16 cellular contexts compared by ENCODE assay signal in genomic region chr1:32309960-32310359, GRCh38. TPM values are rescaled to one million over a fixed set of nuclear protein-coding genes. Genes with fewer than 3 reads are reported as not detected.
A peak's percentile ranks its signal among the peaks of the same experiment; 100 is the strongest.
DNase-seq lines count a peak whose midpoint lies in the region; ATAC-seq and TF ChIP-seq lines count a peak whose summit lies in the region.
"Had no signal": no experiment of that assay in that cellular context is flagged by ENCODE, and none has a peak within 500 bp of the region (broad histone marks: within the 10 kb centered on the region; RNA-seq: fewer than 3 reads in every experiment).

No MANE protein-coding gene starts in this region.

- no peaks in the 10 kb centered on the region for H3K9me3 Mint-ChIP-seq in activated T-cell treated with anti-CD3 and anti-CD28 coated beads, Interleukin-2, amount 50 U/mL, for 24 hours
- no peaks in the 10 kb centered on the region for H3K9me3 Mint-ChIP-seq in activated B cell treated with CpG ODN at 0.5 μM for 24 hours
- no peaks in the 10 kb centered on the region for H3K9me3 Mint-ChIP-seq in naive thymus-derived CD8-positive, alpha-beta T cell

- 100% methylated on average over 1 of the region's 1 CpG for WGBS in SK-N-SH (ENCODE audit: low lambda C conversion rate)

- intact Hi-C loops in activated B cell treated with CpG ODN at 0.5 μM for 24 hours (cut with micrococcal nuclease), result loop anchor here (2.0 kb wide), 2 partner anchors 13 to 17 kb away; partner anchors contain the start of gene HDAC1

- peaks cover 96% of the 10 kb centered on the region for H3K79me2 ChIP-seq in SK-N-SH (ENCODE audit: insufficient read depth)

- no peak for DNase-seq in activated T-cell treated with anti-CD3 and anti-CD28 coated beads, Interleukin-2, amount 50 U/mL, for 24 hours
- DNase-seq in activated T-cell treated with anti-CD3 and anti-CD28 coated beads for 4 hours (no peak), activated B cell treated with CpG ODN at 0.5 μM for 24 hours (no peak), NCI-H510A (lab: John Stamatoyannopoulos, UW) (no peak), SK-N-SH (no peak)
- no peak for DNase-seq in naive thymus-derived CD8-positive, alpha-beta T cell
- DNase-seq: activated CD4-positive, alpha-beta T cell treated with anti-CD3 and anti-CD28 coated beads for 48 hours; activated T-cell treated with anti-CD3 and anti-CD28 coated beads, Interleukin-2, amount 50 U/mL, for 1 hour; colonic mucosa; KG1; NCI-H1417 treated with DMSO at 0.1 percent for 48 hours; sigmoid colon; stimulated activated CD8-positive, alpha-beta memory T cell treated with anti-CD3 and anti-CD28 coated beads, Interleukin-4, amount 100 ng/mL, for 48 hours; thyroid gland had no signal

- no peaks in the 10 kb centered on the region for H3K27me3 Mint-ChIP-seq in activated T-cell treated with anti-CD3 and anti-CD28 coated beads, Interleukin-2, amount 50 U/mL, for 24 hours
- H3K27me3 Mint-ChIP-seq in activated B cell treated with CpG ODN at 0.5 μM for 24 hours, result no peaks in the 10 kb centered on the region
- no peaks in the 10 kb centered on the region for H3K27me3 Mint-ChIP-seq in naive thymus-derived CD8-positive, alpha-beta T cell

- peaks cover 57% of the 10 kb centered on the region for H3K36me3 Mint-ChIP-seq in activated T-cell treated with anti-CD3 and anti-CD28 coated beads, Interleukin-2, amount 50 U/mL, for 24 hours (ENCODE audit: low read depth)
- peaks cover 41% of the 10 kb centered on the region for H3K36me3 Mint-ChIP-seq in activated B cell treated with CpG ODN at 0.5 μM for 24 hours (ENCODE audit: low read depth)
- peaks cover 5 to 55% (median 7%) of the 10 kb centered on the region in 3 donors for H3K36me3 Mint-ChIP-seq in naive thymus-derived CD8-positive, alpha-beta T cell

- peaks cover 64% of the 10 kb centered on the region for H3K4me1 Mint-ChIP-seq in activated T-cell treated with anti-CD3 and anti-CD28 coated beads, Interleukin-2, amount 50 U/mL, for 24 hours (ENCODE audit: low read depth)
- peaks cover 68% of the 10 kb centered on the region for H3K4me1 Mint-ChIP-seq in activated B cell treated with CpG ODN at 0.5 μM for 24 hours
- peaks cover 27 to 74% (median 59%) of the 10 kb centered on the region in 4 donors for H3K4me1 Mint-ChIP-seq in naive thymus-derived CD8-positive, alpha-beta T cell

- H3K27ac Mint-ChIP-seq in activated T-cell treated with anti-CD3 and anti-CD28 coated beads, Interleukin-2, amount 50 U/mL, for 24 hours, result peak overlapping the region; percentile 68
- peak overlapping the region; percentile 83 for H3K27ac Mint-ChIP-seq in activated B cell treated with CpG ODN at 0.5 μM for 24 hours
- peak overlapping the region in 9 of 10 donors; percentile 7 to 85 (median 55) for H3K27ac Mint-ChIP-seq in naive thymus-derived CD8-positive, alpha-beta T cell

- POLR2A ChIA-PET in activated B cell treated with CpG ODN at 0.5 μM for 24 hours (lab: Charles Lee), result interaction anchor here (0.5 to 1.0 kb wide), 2 partner anchors 69 to 180 kb away, joined by 4 to 6 read pairs; no protein-coding TSS in a partner anchor
- POLR2A ChIA-PET in naive thymus-derived CD8-positive, alpha-beta T cell (lab: Charles Lee), result interaction anchor here (0.6 to 1.2 kb wide), 4 partner anchors 12 to 42 kb away, joined by 3 to 5 read pairs (median 3); no protein-coding TSS in a partner anchor
- POLR2A ChIA-PET in SK-N-SH (lab: Yijun Ruan, JAX), result no interaction called here

- ATAC-seq in activated B cell treated with CpG ODN at 0.5 μM for 24 hours (ENCODE audit: low read depth), result no peak
- ATAC-seq in naive thymus-derived CD8-positive, alpha-beta T cell, result no peak
- ATAC-seq: Right ventricle myocardium inferior had no signal

- H3K9ac ChIP-seq in SK-N-SH, result no peak overlapping the region

- TF ChIP-seq RAD21 in SK-N-SH (IDR thresholded peaks at IDR 0.05; ENCODE audit: low read length), result no peak

- H3K4me1 ChIP-seq in SK-N-SH (ENCODE audit: control insufficient read depth in 1 of 2, insufficient read depth in 2 of 2, low read depth in 1 of 2, low read length in 1 of 2), result peaks cover 0 to 3% of the 10 kb centered on the region in 2 experiments; a peak in 1 of 4 replicates

- H4K20me1 ChIP-seq in SK-N-SH (ENCODE audit: insufficient read depth), result peaks cover 14% of the 10 kb centered on the region; the same call in 1 of the 2 replicates

- no peaks in the 10 kb centered on the region for H3F3A ChIP-seq in SK-N-SH (replicated peaks; ENCODE audit: insufficient read depth)

- peaks cover 3 to 18% of the 10 kb centered on the region in 2 experiments for H3K36me3 ChIP-seq in SK-N-SH (replicated peaks in 1 of 2; ENCODE audit: control insufficient read depth in 1 of 2, insufficient read depth in 2 of 2, low read length in 1 of 2)
- H3K36me3 ChIP-seq: colonic mucosa had no signal

- no peak overlapping the region for H3K27ac ChIP-seq in SK-N-SH (ENCODE audit: low read depth in 2 of 2, low read length in 1 of 2)
- H3K27ac ChIP-seq: sigmoid colon had no signal

- TF ChIP-seq EP300 in SK-N-SH (IDR thresholded peaks at IDR 0.05; ENCODE audit: borderline replicate concordance in 1 of 2, low read depth in 1 of 2, low read length in 1 of 2), result no peak

- H3K27me3 ChIP-seq in SK-N-SH (ENCODE audit: insufficient read depth), result no peaks in the 10 kb centered on the region
- H3K27me3 ChIP-seq: colonic mucosa, sigmoid colon, thyroid gland had no signal

- TF ChIP-seq CTCF in activated B cell treated with CpG ODN at 0.5 μM for 24 hours (IDR thresholded peaks at IDR 0.05) (no peak), SK-N-SH (IDR thresholded peaks at IDR 0.05) (no peak)

- H3K9me2 ChIP-seq in SK-N-SH, result no peaks in the 10 kb centered on the region

- H3K9me3 ChIP-seq in SK-N-SH, result peaks cover 5% of the 10 kb centered on the region; the same call in 1 of the 2 replicates
- H3K9me3 ChIP-seq: colonic mucosa, sigmoid colon, thyroid gland had no signal

- H3K4me3 Mint-ChIP-seq in activated T-cell treated with anti-CD3 and anti-CD28 coated beads, Interleukin-2, amount 50 U/mL, for 24 hours, result no peak overlapping the region
- H3K4me3 Mint-ChIP-seq in activated B cell treated with CpG ODN at 0.5 μM for 24 hours, result peak overlapping the region; percentile 26
- peak overlapping the region in 2 of 10 donors; percentile 4 to 11 for H3K4me3 Mint-ChIP-seq in naive thymus-derived CD8-positive, alpha-beta T cell

- CTCF ChIA-PET in activated B cell treated with CpG ODN at 0.5 μM for 24 hours (lab: Charles Lee) (no interaction called here), SK-N-SH (lab: Yijun Ruan, JAX) (no interaction called here)

- no peak overlapping the region for H3K4me2 ChIP-seq in SK-N-SH

- no peak overlapping the region for H2AFZ ChIP-seq in SK-N-SH (ENCODE audit: low read depth)

- H3K4me3 ChIP-seq in SK-N-SH (ENCODE audit: low read depth in 2 of 2, low read length in 1 of 2), result no peak overlapping the region
- H3K4me3 ChIP-seq: colonic mucosa, sigmoid colon, thyroid gland had no signal

TF ChIP-seq in SK-N-SH, 30 proteins besides CTCF, POLR2A, EP300 and RAD21:
- TF ChIP-seq YY1 (IDR thresholded peaks at IDR 0.05; ENCODE audit: low read depth) (no peak), CHD2 (IDR thresholded peaks at IDR 0.05; ENCODE audit: low read length, partially characterized antibody) (no peak), TCF12 (IDR thresholded peaks at IDR 0.05) (no peak)

RNA-seq across cellular contexts. Expression of gene HDAC1, which starts 18.1 kb away (rescaled TPM):
- 204 and 212 TPM in 2 replicates for total RNA-seq in activated B cell treated with CpG ODN at 0.5 μM for 24 hours
- 100 to 1,000 TPM; 154 to 156 TPM for total RNA-seq in naive thymus-derived CD8-positive, alpha-beta T cell
- polyA plus RNA-seq in naive thymus-derived CD8-positive, alpha-beta T cell, result 100 to 1,000 TPM; 171 to 202 (median 173) TPM
- 172 and 226 TPM in 2 replicates for polyA plus RNA-seq in SK-N-SH (2012; rRNA removed)
- 152 and 171 TPM in 2 replicates for polyA plus RNA-seq in SK-N-SH (2012; cell fraction: cytosol; rRNA removed)
- 246 and 333 TPM in 2 replicates for polyA plus RNA-seq in SK-N-SH (2012; cell fraction: nucleus; rRNA removed)

RNA-seq across cellular contexts. Expression of gene MARCKSL1, which starts 26.1 kb away (rescaled TPM):
- total RNA-seq in activated B cell treated with CpG ODN at 0.5 μM for 24 hours, result 132 TPM in 2 replicates
- 10 to 100 TPM; 39.1 to 41.1 TPM for total RNA-seq in naive thymus-derived CD8-positive, alpha-beta T cell
- polyA plus RNA-seq in naive thymus-derived CD8-positive, alpha-beta T cell, result 10 to 100 TPM; 37.8 to 81.4 (median 72.7) TPM
- polyA plus RNA-seq in SK-N-SH (2012; rRNA removed), result 254 and 275 TPM in 2 replicates
- polyA plus RNA-seq in SK-N-SH (2012; cell fraction: cytosol; rRNA removed), result 257 and 303 TPM in 2 replicates
- polyA plus RNA-seq in SK-N-SH (2012; cell fraction: nucleus; rRNA removed), result 94.4 and 121 TPM in 2 replicates

RNA-seq across cellular contexts. Expression of gene FAM229A, which starts 52.3 kb away (rescaled TPM):
- total RNA-seq in activated B cell treated with CpG ODN at 0.5 μM for 24 hours, result 7.6 and 11.7 TPM in 2 replicates
- total RNA-seq in naive thymus-derived CD8-positive, alpha-beta T cell, result 10 to 100 TPM; 28.7 to 30.7 TPM
- polyA plus RNA-seq in naive thymus-derived CD8-positive, alpha-beta T cell, result under 1 TPM; 0.06 to 0.47 (median 0.14) TPM
- 8.0 and 10.0 TPM in 2 replicates for polyA plus RNA-seq in SK-N-SH (2012; rRNA removed)
- 0.63 and 1.8 TPM in 2 replicates for polyA plus RNA-seq in SK-N-SH (2012; cell fraction: cytosol; rRNA removed)
- polyA plus RNA-seq in SK-N-SH (2012; cell fraction: nucleus; rRNA removed), result 114 and 147 TPM in 2 replicates

RNA-seq across cellular contexts. Expression of gene TSSK3, which starts 52.4 kb away (rescaled TPM):
- total RNA-seq in activated B cell treated with CpG ODN at 0.5 μM for 24 hours, result 3.5 and 6.1 TPM in 2 replicates
- total RNA-seq in naive thymus-derived CD8-positive, alpha-beta T cell, result 1 to 10 TPM; 2.9 to 3.7 TPM
- polyA plus RNA-seq in naive thymus-derived CD8-positive, alpha-beta T cell, result 1 to 10 TPM in 2 of 3 donors, under 1 TPM in 1; 0.20 to 2.5 (median 2.0) TPM
- 0.28 and 0.86 TPM in 2 replicates for polyA plus RNA-seq in SK-N-SH (2012; rRNA removed)
- 0.20 and 0.21 TPM in 2 replicates for polyA plus RNA-seq in SK-N-SH (2012; cell fraction: cytosol; rRNA removed)
- 5.2 and 5.6 TPM in 2 replicates for polyA plus RNA-seq in SK-N-SH (2012; cell fraction: nucleus; rRNA removed)
- total RNA-seq: lung microvascular endothelial cell had no signal

RNA-seq across cellular contexts. Expression of gene LCK, which starts 58.9 kb away (rescaled TPM):
- total RNA-seq in activated B cell treated with CpG ODN at 0.5 μM for 24 hours, result 16.6 and 16.8 TPM in 2 replicates
- total RNA-seq in naive thymus-derived CD8-positive, alpha-beta T cell, result 100 to 1,000 TPM; 509 to 515 TPM
- polyA plus RNA-seq in naive thymus-derived CD8-positive, alpha-beta T cell, result 1,000 to 10,000 TPM in 1 of 3 donors, 100 to 1,000 TPM in 2; 876 to 1,069 (median 952) TPM
- polyA plus RNA-seq in SK-N-SH (2012; rRNA removed), result not detected in 2 replicates
- not detected in 2 replicates for polyA plus RNA-seq in SK-N-SH (2012; cell fraction: cytosol; rRNA removed)
- 0.04 TPM in 1 of 2 replicates, not detected in the other for polyA plus RNA-seq in SK-N-SH (2012; cell fraction: nucleus; rRNA removed)
